In genomic region chr1:57794078-57794477, GRCh38 we compare ENCODE assay signal across 1 cellular context.
TF ChIP-seq lines count a peak whose summit lies in the region.

No MANE protein-coding gene starts in this region.

TF ChIP-seq in HepG2, 621 proteins besides CTCF, POLR2A, EP300 and RAD21:
- TF ChIP-seq, protein P1, sequence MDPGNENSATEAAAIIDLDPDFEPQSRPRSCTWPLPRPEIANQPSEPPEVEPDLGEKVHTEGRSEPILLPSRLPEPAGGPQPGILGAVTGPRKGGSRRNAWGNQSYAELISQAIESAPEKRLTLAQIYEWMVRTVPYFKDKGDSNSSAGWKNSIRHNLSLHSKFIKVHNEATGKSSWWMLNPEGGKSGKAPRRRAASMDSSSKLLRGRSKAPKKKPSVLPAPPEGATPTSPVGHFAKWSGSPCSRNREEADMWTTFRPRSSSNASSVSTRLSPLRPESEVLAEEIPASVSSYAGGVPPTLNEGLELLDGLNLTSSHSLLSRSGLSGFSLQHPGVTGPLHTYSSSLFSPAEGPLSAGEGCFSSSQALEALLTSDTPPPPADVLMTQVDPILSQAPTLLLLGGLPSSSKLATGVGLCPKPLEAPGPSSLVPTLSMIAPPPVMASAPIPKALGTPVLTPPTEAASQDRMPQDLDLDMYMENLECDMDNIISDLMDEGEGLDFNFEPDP (CRISPR knock-in tag; conservative IDR thresholded peaks at IDR 0.05), result no peak
- no peak for TF ChIP-seq ZNF432 (CRISPR knock-in tag; IDR thresholded peaks at IDR 0.05; ENCODE audit: borderline replicate concordance)
- TF ChIP-seq PHF8 (CRISPR knock-in tag; IDR thresholded peaks at IDR 0.05), result no peak
- no peak for TF ChIP-seq TAF1 (CRISPR knock-in tag; IDR thresholded peaks at IDR 0.05)
- no peak for TF ChIP-seq MYC (CRISPR knock-in tag; IDR thresholded peaks at IDR 0.05; ENCODE audit: borderline replicate concordance)
- TF ChIP-seq RAD51 (IDR thresholded peaks at IDR 0.05; ENCODE audit: borderline replicate concordance), result no peak
- TF ChIP-seq, protein P2, sequence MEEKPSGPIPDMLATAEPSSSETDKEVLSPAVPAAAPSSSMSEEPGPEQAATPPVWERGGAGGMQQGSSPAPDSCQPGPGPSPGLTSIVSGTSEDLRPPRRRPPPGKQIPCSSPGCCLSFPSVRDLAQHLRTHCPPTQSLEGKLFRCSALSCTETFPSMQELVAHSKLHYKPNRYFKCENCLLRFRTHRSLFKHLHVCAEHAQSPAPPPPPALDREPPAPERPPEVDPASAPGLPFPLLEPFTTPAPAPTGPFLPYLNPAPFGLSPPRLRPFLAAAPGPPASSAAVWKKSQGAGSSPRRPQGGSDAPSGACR (CRISPR knock-in tag; IDR thresholded peaks at IDR 0.05), result no peak
- TF ChIP-seq ZNF724P (CRISPR knock-in tag; IDR thresholded peaks at IDR 0.05; ENCODE audit: borderline replicate concordance), result no peak
- TF ChIP-seq MZF1 (CRISPR knock-in tag; IDR thresholded peaks at IDR 0.05; ENCODE audit: borderline replicate concordance), result no peak
- no peak for TF ChIP-seq ZNF333 (CRISPR knock-in tag; IDR thresholded peaks at IDR 0.05; ENCODE audit: borderline replicate concordance)
- no peak for TF ChIP-seq TGIF2 (CRISPR knock-in tag; IDR thresholded peaks at IDR 0.05)
- no peak for TF ChIP-seq GZF1 (CRISPR knock-in tag; IDR thresholded peaks at IDR 0.05)
- TF ChIP-seq ASH2L (IDR thresholded peaks at IDR 0.05; ENCODE audit: insufficient read length, low read depth, low read length), result no peak
- TF ChIP-seq, protein P3, sequence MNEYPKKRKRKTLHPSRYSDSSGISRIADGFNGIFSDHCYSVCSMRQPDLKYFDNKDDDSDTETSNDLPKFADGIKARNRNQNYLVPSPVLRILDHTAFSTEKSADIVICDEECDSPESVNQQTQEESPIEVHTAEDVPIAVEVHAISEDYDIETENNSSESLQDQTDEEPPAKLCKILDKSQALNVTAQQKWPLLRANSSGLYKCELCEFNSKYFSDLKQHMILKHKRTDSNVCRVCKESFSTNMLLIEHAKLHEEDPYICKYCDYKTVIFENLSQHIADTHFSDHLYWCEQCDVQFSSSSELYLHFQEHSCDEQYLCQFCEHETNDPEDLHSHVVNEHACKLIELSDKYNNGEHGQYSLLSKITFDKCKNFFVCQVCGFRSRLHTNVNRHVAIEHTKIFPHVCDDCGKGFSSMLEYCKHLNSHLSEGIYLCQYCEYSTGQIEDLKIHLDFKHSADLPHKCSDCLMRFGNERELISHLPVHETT (CRISPR knock-in tag; conservative IDR thresholded peaks at IDR 0.05), result no peak
- TF ChIP-seq MED8 (CRISPR knock-in tag; IDR thresholded peaks at IDR 0.05; ENCODE audit: insufficient replicate concordance), result no peak
- TF ChIP-seq, protein P4, sequence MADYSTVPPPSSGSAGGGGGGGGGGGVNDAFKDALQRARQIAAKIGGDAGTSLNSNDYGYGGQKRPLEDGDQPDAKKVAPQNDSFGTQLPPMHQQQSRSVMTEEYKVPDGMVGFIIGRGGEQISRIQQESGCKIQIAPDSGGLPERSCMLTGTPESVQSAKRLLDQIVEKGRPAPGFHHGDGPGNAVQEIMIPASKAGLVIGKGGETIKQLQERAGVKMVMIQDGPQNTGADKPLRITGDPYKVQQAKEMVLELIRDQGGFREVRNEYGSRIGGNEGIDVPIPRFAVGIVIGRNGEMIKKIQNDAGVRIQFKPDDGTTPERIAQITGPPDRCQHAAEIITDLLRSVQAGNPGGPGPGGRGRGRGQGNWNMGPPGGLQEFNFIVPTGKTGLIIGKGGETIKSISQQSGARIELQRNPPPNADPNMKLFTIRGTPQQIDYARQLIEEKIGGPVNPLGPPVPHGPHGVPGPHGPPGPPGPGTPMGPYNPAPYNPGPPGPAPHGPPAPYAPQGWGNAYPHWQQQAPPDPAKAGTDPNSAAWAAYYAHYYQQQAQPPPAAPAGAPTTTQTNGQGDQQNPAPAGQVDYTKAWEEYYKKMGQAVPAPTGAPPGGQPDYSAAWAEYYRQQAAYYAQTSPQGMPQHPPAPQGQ (CRISPR knock-in tag; IDR thresholded peaks at IDR 0.05; ENCODE audit: borderline replicate concordance), result no peak
- no peak for TF ChIP-seq THAP8 (CRISPR knock-in tag; IDR thresholded peaks at IDR 0.05; ENCODE audit: borderline replicate concordance)
- TF ChIP-seq, protein P5, sequence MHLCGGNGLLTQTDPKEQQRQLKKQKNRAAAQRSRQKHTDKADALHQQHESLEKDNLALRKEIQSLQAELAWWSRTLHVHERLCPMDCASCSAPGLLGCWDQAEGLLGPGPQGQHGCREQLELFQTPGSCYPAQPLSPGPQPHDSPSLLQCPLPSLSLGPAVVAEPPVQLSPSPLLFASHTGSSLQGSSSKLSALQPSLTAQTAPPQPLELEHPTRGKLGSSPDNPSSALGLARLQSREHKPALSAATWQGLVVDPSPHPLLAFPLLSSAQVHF (CRISPR knock-in tag; IDR thresholded peaks at IDR 0.05), result no peak
TF ChIP-seq in HepG2: peak in this region for 0.
